Comparison of ENCODE assay signal across 8 cellular contexts in the genomic region with DNA sequence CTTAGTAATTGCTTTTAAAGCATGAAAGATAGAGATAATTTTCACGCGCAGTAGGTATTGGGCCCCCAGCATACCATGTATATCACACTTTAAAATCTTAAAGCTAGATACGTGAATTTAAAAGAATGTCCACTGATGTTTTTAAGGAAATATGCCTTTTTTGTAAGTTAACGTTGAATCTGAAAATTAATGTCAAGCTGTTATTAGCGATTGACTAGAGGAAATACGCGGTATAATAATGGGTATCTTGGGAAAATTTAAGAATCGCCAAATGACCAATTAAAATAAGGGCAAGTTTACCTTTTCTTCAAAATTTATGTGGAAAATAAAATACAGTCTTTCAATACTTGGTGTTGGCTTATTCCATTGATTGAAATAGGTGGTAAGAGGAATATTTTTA. TPM values are rescaled to one million over a fixed set of nuclear protein-coding genes. Genes with fewer than 3 reads are reported as not detected.
DNase-seq lines count a peak whose midpoint lies in the region; ATAC-seq, FAIRE-seq and TF ChIP-seq lines count a peak whose summit lies in the region.

No MANE protein-coding gene starts in this region.

- DNase-seq in GM23338 (ENCODE audit: low spot score), result no peak
- DNase-seq in activated B cell treated with CpG ODN at 0.5 μM for 24 hours, result no peak
- DNase-seq in fibroblast of lung (ENCODE audit: low read depth in 2 of 2), result no peak
- no peak for DNase-seq in gastrocnemius medialis
- DNase-seq in NCI-H345 treated with DMSO at 0.1 percent for 48 hours (lab: John Stamatoyannopoulos, UW; ENCODE audit: unreplicated experiment), result no peak
- DNase-seq in mucosa of gallbladder (ENCODE audit: low spot score), result no peak
- DNase-seq in pancreas, result no peak

- H3K36me3 ChIP-seq in GM23338 (ENCODE audit: insufficient read depth), result peaks cover 28% of the 10 kb centered on the region
- peaks cover 10% of the 10 kb centered on the region for H3K36me3 ChIP-seq in fibroblast of lung (ENCODE audit: control insufficient read depth, insufficient read depth, low read length)
- H3K36me3 ChIP-seq in gastrocnemius medialis, result peaks cover 4 to 57% of the 10 kb centered on the region in 2 donors
- H3K36me3 ChIP-seq in pancreas, result peaks cover 0 to 13% (median 6%) of the 10 kb centered on the region in 3 donors

- no peaks in the 10 kb centered on the region for H3K27me3 ChIP-seq in GM23338 (ENCODE audit: insufficient read depth)
- no peaks in the 10 kb centered on the region for H3K27me3 ChIP-seq in fibroblast of lung (ENCODE audit: control insufficient read depth, insufficient read depth, low read length)
- H3K27me3 ChIP-seq in gastrocnemius medialis, result no peaks in the 10 kb centered on the region
- no peaks in the 10 kb centered on the region for H3K27me3 ChIP-seq in pancreas

- peaks cover 10% of the 10 kb centered on the region; the same call in 1 of the 2 replicates for H3K4me1 ChIP-seq in GM23338 (ENCODE audit: insufficient read depth)
- H3K4me1 ChIP-seq in fibroblast of lung (ENCODE audit: control insufficient read depth, extremely low read depth, insufficient read depth, low read length), result peaks cover under 1% of the 10 kb centered on the region
- peaks cover 36 to 43% of the 10 kb centered on the region in 2 donors for H3K4me1 ChIP-seq in gastrocnemius medialis
- peaks cover 23 to 41% (median 36%) of the 10 kb centered on the region in 3 donors for H3K4me1 ChIP-seq in pancreas

- no peak overlapping the region for H2AFZ ChIP-seq in GM23338
- H2AFZ ChIP-seq in fibroblast of lung (ENCODE audit: low read length), result no peak overlapping the region

- in situ Hi-C loops in gastrocnemius medialis (cut with MboI; ENCODE audit: low sequenced_read_pairs in 4 of 4), result no loop called here

- H3K4me1 Mint-ChIP-seq in GM23338, result peaks cover 28% of the 10 kb centered on the region
- peaks cover 65% of the 10 kb centered on the region for H3K4me1 Mint-ChIP-seq in activated B cell treated with CpG ODN at 0.5 μM for 24 hours

- no peak overlapping the region for H3K4me2 ChIP-seq in GM23338
- peak overlapping the region; percentile 89 for H3K4me2 ChIP-seq in fibroblast of lung (ENCODE audit: extremely low read depth, insufficient read depth, low read length)

- H3K9ac ChIP-seq in fibroblast of lung (ENCODE audit: insufficient read depth, low read length), result peak overlapping the region; percentile 25

- TF ChIP-seq POLR2A in gastrocnemius medialis (IDR thresholded peaks at IDR 0.05), result no peak

- H3F3A ChIP-seq in GM23338 (replicated peaks; ENCODE audit: low read depth), result no peaks in the 10 kb centered on the region

- H3K27ac Mint-ChIP-seq in GM23338 (peak overlapping the region; percentile 45), activated B cell treated with CpG ODN at 0.5 μM for 24 hours (peak overlapping the region; percentile 47)

- FAIRE-seq in pancreas (lab: Jason Lieb, UNC), result no peak

- intact Hi-C loops in activated B cell treated with CpG ODN at 0.5 μM for 24 hours (cut with micrococcal nuclease), result no loop called here
- intact Hi-C loops in gastrocnemius medialis (cut with DNase I; ENCODE audit: low total_unique reads), result loop anchor here (10.0 kb wide), 1 partner anchor 328 kb away; no protein-coding TSS in a partner anchor
- intact Hi-C loops in pancreas (cut with DNase I), result no loop called here

- H3K9me3 Mint-ChIP-seq in GM23338 (peaks cover 2% of the 10 kb centered on the region; the same call in 1 of the 3 replicates), activated B cell treated with CpG ODN at 0.5 μM for 24 hours (no peaks in the 10 kb centered on the region)

- H3K27me3 Mint-ChIP-seq in GM23338 (ENCODE audit: insufficient read depth, low read depth, poor library complexity), result peaks cover 24% of the 10 kb centered on the region
- no peaks in the 10 kb centered on the region for H3K27me3 Mint-ChIP-seq in activated B cell treated with CpG ODN at 0.5 μM for 24 hours

- TF ChIP-seq CTCF in GM23338 (conservative IDR thresholded peaks at IDR 0.05; ENCODE audit: low read depth in 2 of 2), result no peak
- TF ChIP-seq CTCF in activated B cell treated with CpG ODN at 0.5 μM for 24 hours (IDR thresholded peaks at IDR 0.05), result no peak
- no peak for TF ChIP-seq CTCF in fibroblast of lung (conservative IDR thresholded peaks at IDR 0.05 in 1 of 2, IDR thresholded peaks at IDR 0.05 in 1 of 2; ENCODE audit: low read depth in 1 of 2, low read length in 2 of 2)
- TF ChIP-seq CTCF in gastrocnemius medialis (IDR thresholded peaks at IDR 0.05 in 4 of 5, conservative IDR thresholded peaks at IDR 0.05 in 1 of 5), result no peak
- no peak for TF ChIP-seq CTCF in pancreas (IDR thresholded peaks at IDR 0.05)

- H3K36me3 Mint-ChIP-seq in GM23338 (ENCODE audit: low read depth), result peaks cover 84% of the 10 kb centered on the region
- peaks cover 77% of the 10 kb centered on the region for H3K36me3 Mint-ChIP-seq in activated B cell treated with CpG ODN at 0.5 μM for 24 hours (ENCODE audit: low read depth)

- POLR2A ChIA-PET in activated B cell treated with CpG ODN at 0.5 μM for 24 hours (lab: Charles Lee), result interaction anchor here (0.5 to 11.3 kb wide), 5 partner anchors 8 to 76 kb away, joined by 3 to 599 read pairs (median 37); a partner anchor contains a TSS

- H3K4me3 ChIP-seq in GM23338 (no peak overlapping the region), fibroblast of lung (replicated peaks in 1 of 4; ENCODE audit: control extremely low read depth in 1 of 4, insufficient read depth in 1 of 4, low read depth in 3 of 4, low read length in 4 of 4) (peak overlapping the region; percentile 28 to 88 (median 78)), gastrocnemius medialis (peak overlapping the region; percentile 3 to 71 (median 45)), pancreas (peak overlapping the region in 2 of 4 donors; percentile 5 to 83)

- H3K27ac ChIP-seq in GM23338 (ENCODE audit: low read depth) (no peak overlapping the region), fibroblast of lung (ENCODE audit: insufficient read depth, low read length) (peak overlapping the region; percentile 41), gastrocnemius medialis (peak overlapping the region; percentile 91 to 100 (median 99)), pancreas (peak overlapping the region in 2 of 4 donors; percentile 100)

- H3K9me3 ChIP-seq in fibroblast of lung (ENCODE audit: control insufficient read depth, insufficient read depth, low read depth, low read length) (no peaks in the 10 kb centered on the region), gastrocnemius medialis (no peaks in the 10 kb centered on the region), pancreas (no peaks in the 10 kb centered on the region)

- 12 to 13% methylated on average over 8 of the region's 8 CpGs for WGBS in pancreas, 2 donors

- H4K20me1 ChIP-seq in GM23338 (replicated peaks; ENCODE audit: insufficient read depth) (peaks cover 9% of the 10 kb centered on the region), fibroblast of lung (ENCODE audit: control insufficient read depth, extremely low read depth, insufficient read depth, low read length) (no peaks in the 10 kb centered on the region)

- ATAC-seq in GM23338 (no peak), activated B cell treated with CpG ODN at 0.5 μM for 24 hours (ENCODE audit: low read depth) (no peak), gastrocnemius medialis (no peak), pancreas (no peak), GM18867 (IDR thresholded peaks at IDR 0.05; ENCODE audit: unreplicated experiment) (no peak)

- CTCF ChIA-PET in activated B cell treated with CpG ODN at 0.5 μM for 24 hours (lab: Charles Lee), result no interaction called here

- H3K4me3 Mint-ChIP-seq in GM23338 (peak overlapping the region; percentile 98; the same call in 2 of the 3 replicates), activated B cell treated with CpG ODN at 0.5 μM for 24 hours (no peak overlapping the region)

- peaks cover 89% of the 10 kb centered on the region for H3K79me2 ChIP-seq in GM23338 (replicated peaks; ENCODE audit: insufficient read depth)
- H3K79me2 ChIP-seq in fibroblast of lung (ENCODE audit: control insufficient read depth, insufficient read depth, low read length), result peaks cover 91% of the 10 kb centered on the region

- no peaks in the 10 kb centered on the region for H3K9me2 ChIP-seq in GM23338 (ENCODE audit: insufficient read depth)

TF ChIP-seq in GM23338, 12 proteins besides CTCF, POLR2A, EP300 and RAD21 (continues in another document):
- TF ChIP-seq ZNF331 (CRISPR knock-in tag; IDR thresholded peaks at IDR 0.05; ENCODE audit: low read depth) (no peak), JUNB (IDR thresholded peaks at IDR 0.05; ENCODE audit: unreplicated experiment) (no peak), CREB1 (CRISPR knock-in tag; IDR thresholded peaks at IDR 0.05; ENCODE audit: low read depth) (no peak), NANOG (IDR thresholded peaks at IDR 0.05; ENCODE audit: borderline replicate concordance) (no peak), EZH2phosphoT487 (IDR thresholded peaks at IDR 0.05; ENCODE audit: unreplicated experiment) (no peak), POLR2AphosphoS5 (IDR thresholded peaks at IDR 0.05; ENCODE audit: low read depth) (no peak), STAT1 (IDR thresholded peaks at IDR 0.05; ENCODE audit: unreplicated experiment) (no peak)
- TF ChIP-seq, protein P1, sequence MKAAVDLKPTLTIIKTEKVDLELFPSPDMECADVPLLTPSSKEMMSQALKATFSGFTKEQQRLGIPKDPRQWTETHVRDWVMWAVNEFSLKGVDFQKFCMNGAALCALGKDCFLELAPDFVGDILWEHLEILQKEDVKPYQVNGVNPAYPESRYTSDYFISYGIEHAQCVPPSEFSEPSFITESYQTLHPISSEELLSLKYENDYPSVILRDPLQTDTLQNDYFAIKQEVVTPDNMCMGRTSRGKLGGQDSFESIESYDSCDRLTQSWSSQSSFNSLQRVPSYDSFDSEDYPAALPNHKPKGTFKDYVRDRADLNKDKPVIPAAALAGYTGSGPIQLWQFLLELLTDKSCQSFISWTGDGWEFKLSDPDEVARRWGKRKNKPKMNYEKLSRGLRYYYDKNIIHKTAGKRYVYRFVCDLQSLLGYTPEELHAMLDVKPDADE (IDR thresholded peaks at IDR 0.05), result no peak

RNA-seq across cellular contexts. Expression of a gene that starts 13.3 kb away (rescaled TPM):
- total RNA-seq in GM23338 (2014; rRNA removed; shearing (Covaris generic)), result 108 and 119 TPM in 2 replicates
- polyA plus RNA-seq in GM23338 (2016; fragmentation: Nextera tagmentation; extraction: Ambion mirVana) (112 and 130 TPM in 2 replicates), fibroblast of lung (36.5 and 41.3 TPM in 2 replicates), pancreas (10 to 100 TPM; 27.7 to 31.1 TPM)
- total RNA-seq in activated B cell treated with CpG ODN at 0.5 μM for 24 hours (249 and 298 TPM in 2 replicates), fibroblast of lung (77.8 and 92.5 TPM in 2 replicates), gastrocnemius medialis (10 to 100 TPM; 26.9 to 55.5 (median 33.7) TPM), mucosa of gallbladder (124 TPM), pancreas (10 to 100 TPM; 37.0 to 86.3 (median 50.1) TPM)
- polyA plus RNA-seq in fibroblast of lung (2012), result 29.4 and 35.1 TPM in 2 replicates
- polyA minus RNA-seq in fibroblast of lung (ENCODE audit: low replicate concordance), result 33.6 and 46.0 TPM in 2 replicates
